In the genomic region with DNA sequence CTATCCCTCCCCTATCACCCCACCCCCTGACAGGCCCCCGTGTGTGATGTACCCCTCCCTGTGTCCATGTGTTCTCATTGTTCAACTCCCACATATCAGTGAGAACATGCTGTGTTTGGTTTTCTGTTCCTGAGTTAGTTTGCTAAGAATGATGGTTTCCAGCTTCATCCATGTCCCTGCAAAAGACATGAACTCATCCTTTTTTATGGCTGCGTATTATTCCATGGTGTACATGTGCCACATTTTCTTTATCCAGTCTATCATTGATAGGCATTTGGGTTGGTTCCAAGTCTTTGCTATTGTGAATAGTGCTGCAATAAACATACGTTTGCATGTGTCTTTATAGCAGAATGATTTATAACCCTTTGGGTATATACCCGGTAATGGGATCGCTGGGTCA, we compare ENCODE assay signal across 15 cellular contexts. TPM values are rescaled to one million over a fixed set of nuclear protein-coding genes. Genes with fewer than 3 reads are reported as not detected.
"Had no signal": no experiment of that assay in that cellular context is flagged by ENCODE, and none has a peak within 500 bp of the region (broad histone marks: within the 10 kb centered on the region; RNA-seq: fewer than 3 reads in every experiment).

No MANE protein-coding gene starts in this region.

RNA-seq across cellular contexts. Expression of a gene that starts 41.8 kb away (rescaled TPM):
- total RNA-seq: subcutaneous adipose tissue, suprapubic skin, temporal lobe, thoracic aorta, thyroid gland, tibial nerve, transverse colon, upper lobe of right lung, ureter, urinary bladder, uterus, vagina had no signal
- polyA plus RNA-seq: stomach, urinary bladder had no signal

RNA-seq across cellular contexts. Expression of a gene that starts 47.1 kb away (rescaled TPM):
- total RNA-seq: stomach, subcutaneous adipose tissue, suprapubic skin, temporal lobe, testis, thoracic aorta, thyroid gland, tibial nerve, transverse colon, urinary bladder, vagina had no signal
- polyA plus RNA-seq: stomach, thymus, urinary bladder had no signal
